Comparison of ENCODE assay signal across 22 cellular contexts in the genomic region with DNA sequence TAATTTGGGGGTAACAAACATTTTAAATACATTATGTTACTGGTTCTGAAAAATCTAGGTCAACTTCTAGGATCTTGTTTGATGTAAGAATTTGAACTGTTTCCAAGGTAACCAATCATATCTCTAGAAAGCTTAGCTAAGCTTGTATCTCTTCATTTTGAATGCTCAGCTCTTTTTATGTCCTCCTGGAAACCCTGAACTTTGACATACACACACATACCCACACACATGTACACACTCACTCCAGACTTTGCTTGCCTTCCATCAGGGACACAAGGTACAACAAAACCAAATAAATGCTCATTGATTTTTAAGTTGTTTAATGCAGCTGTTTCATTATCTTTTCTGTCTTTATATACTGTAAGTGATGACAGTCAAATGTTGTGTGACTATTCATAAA.
DNase-seq lines count a peak whose midpoint lies in the region; ATAC-seq, FAIRE-seq and TF ChIP-seq lines count a peak whose summit lies in the region.
"Had no signal": no experiment of that assay in that cellular context is flagged by ENCODE, and none has a peak within 500 bp of the region (broad histone marks: within the 10 kb centered on the region; RNA-seq: fewer than 3 reads in every experiment).

No MANE protein-coding gene starts in this region.

- FAIRE-seq in A549 (lab: Jason Lieb, UNC) (no peak), islet of Langerhans (lab: Jason Lieb, UNC) (peak; percentile 99)
- FAIRE-seq: D721Med, GM12878, K562 had no signal

- intact Hi-C loops in ascending aorta (cut with DNase I) (no loop called here), uterus (cut with DNase I; ENCODE audit: low total_unique reads) (no loop called here)

- H3K36me3 ChIP-seq in neural cell (ENCODE audit: insufficient read depth, low read length): no peaks in the 10 kb centered on the region
- no peaks in the 10 kb centered on the region for H3K36me3 ChIP-seq in ascending aorta
- H3K36me3 ChIP-seq in uterus: no peaks in the 10 kb centered on the region
- H3K36me3 ChIP-seq: BLaER1, MG63 had no signal

- ATAC-seq in A549: no peak
- ATAC-seq in T-helper 17 cell: peak; percentile 82
- ATAC-seq: GM12878, GM23338, K562, Panc1 had no signal

- H3F3A ChIP-seq in neural cell (ENCODE audit: insufficient read depth, low read length, poor library complexity, severe bottlenecking): no peaks in the 10 kb centered on the region

- H4K20me1 ChIP-seq in neural cell (ENCODE audit: insufficient read depth): no peaks in the 10 kb centered on the region
- H4K20me1 ChIP-seq: BLaER1 had no signal

- POLR2A ChIA-PET in A549 (lab: Yijun Ruan, JAX): no interaction called here

- CTCF ChIA-PET in A549 (lab: Yijun Ruan, JAX): no interaction called here

- TF ChIP-seq EP300 in A549 (IDR thresholded peaks at IDR 0.05) (no peak), neural cell (conservative IDR thresholded peaks at IDR 0.05; ENCODE audit: poor library complexity, severe bottlenecking) (no peak)

- no peak for TF ChIP-seq POLR2A in A549 (IDR thresholded peaks at IDR 0.05; ENCODE audit: low read length)
- no peak for TF ChIP-seq POLR2A in uterus (IDR thresholded peaks at IDR 0.05)

- no peak overlapping the region for H3K4me3 Mint-ChIP-seq in T-helper 17 cell
- H3K4me3 Mint-ChIP-seq: GM23338, H9 had no signal

- H3K4me2 ChIP-seq in A549: no peak overlapping the region
- H3K4me2 ChIP-seq in neural cell (ENCODE audit: low read length): no peak overlapping the region
- H3K4me2 ChIP-seq: BLaER1, GM23338 had no signal

- no peaks in the 10 kb centered on the region for H3K36me3 Mint-ChIP-seq in T-helper 17 cell (ENCODE audit: low read depth)
- H3K36me3 Mint-ChIP-seq: CD4-positive, CD25-positive, alpha-beta regulatory T cell had no signal

- no peak overlapping the region for H2AFZ ChIP-seq in neural cell (ENCODE audit: low read depth, low read length)
- H2AFZ ChIP-seq: GM23338 had no signal

- peaks cover 32% of the 10 kb centered on the region for H3K4me1 Mint-ChIP-seq in T-helper 17 cell
- H3K4me1 Mint-ChIP-seq: GM23338, H9 had no signal

- H3K79me2 ChIP-seq in neural cell (replicated peaks; ENCODE audit: insufficient read depth, low read length): no peaks in the 10 kb centered on the region

- H3K4me3 ChIP-seq in A549 (no peak overlapping the region), neural cell (ENCODE audit: low read length) (no peak overlapping the region), ascending aorta (no peak overlapping the region), uterus (no peak overlapping the region)
- H3K4me3 ChIP-seq: BLaER1, GM12878, GM23338, K562, MG63 had no signal

- peak overlapping the region; percentile 93 for H3K27ac Mint-ChIP-seq in T-helper 17 cell
- H3K27ac Mint-ChIP-seq: GM23338, H9 had no signal

- H3K27me3 ChIP-seq in neural cell (ENCODE audit: insufficient read depth, low read depth, low read length) (no peaks in the 10 kb centered on the region), ascending aorta (no peaks in the 10 kb centered on the region), uterus (no peaks in the 10 kb centered on the region)
- H3K27me3 ChIP-seq: BLaER1, MG63 had no signal

- no peaks in the 10 kb centered on the region for H3K9me2 ChIP-seq in neural cell (ENCODE audit: insufficient read depth, low read length)

- H3K9ac ChIP-seq in neural cell (ENCODE audit: low read length): no peak overlapping the region
- H3K9ac ChIP-seq: BLaER1 had no signal

- H3K27ac ChIP-seq in A549 (no peak overlapping the region), neural cell (ENCODE audit: low read length) (peak overlapping the region; percentile 11), ascending aorta (no peak overlapping the region), uterus (no peak overlapping the region)
- H3K27ac ChIP-seq: BLaER1, RWPE1 had no signal

- H3K9me3 ChIP-seq in A549 (no peaks in the 10 kb centered on the region), T-helper 17 cell (ENCODE audit: control insufficient read depth, low read length, poor library complexity, severe bottlenecking) (no peaks in the 10 kb centered on the region), neural cell (ENCODE audit: low read length) (no peaks in the 10 kb centered on the region), ascending aorta (no peaks in the 10 kb centered on the region), uterus (no peaks in the 10 kb centered on the region)
- H3K9me3 ChIP-seq: BLaER1, MG63 had no signal

- no peak for TF ChIP-seq CTCF in A549 (IDR thresholded peaks at IDR 0.05)
- no peak for TF ChIP-seq CTCF in neural cell (IDR thresholded peaks at IDR 0.05; ENCODE audit: poor library complexity, severe bottlenecking)
- no peak for TF ChIP-seq CTCF in ascending aorta (IDR thresholded peaks at IDR 0.05)
- no peak for TF ChIP-seq CTCF in uterus (IDR thresholded peaks at IDR 0.05)

- no peak for DNase-seq in A549 (ENCODE audit: low read depth in 1 of 2, low spot score in 1 of 2)
- DNase-seq in T-helper 17 cell: no peak
- DNase-seq in SKM-1 treated with dmso at 0.1 percent for 144 hours (lab: John Stamatoyannopoulos, UW; ENCODE audit: unreplicated experiment): no peak
- no peak for DNase-seq in ascending aorta (ENCODE audit: low spot score in 2 of 2)
- DNase-seq in uterus: no peak
- DNase-seq: CD4-positive, CD25-positive, alpha-beta regulatory T cell; GDM1; H9; MG63; NCI-H2029; NCI-H2227 treated with DMSO at 0.1 percent for 48 hours; NCI-H526 treated with DMSO at 0.1 percent for 48 hours; SHP77 had no signal

- H3K27me3 Mint-ChIP-seq in T-helper 17 cell: no peaks in the 10 kb centered on the region

- H3K4me1 ChIP-seq in A549 (no peaks in the 10 kb centered on the region), ascending aorta (no peaks in the 10 kb centered on the region), uterus (no peaks in the 10 kb centered on the region)

- TF ChIP-seq RAD21 in A549 (conservative IDR thresholded peaks at IDR 0.05 in 1 of 2, IDR thresholded peaks at IDR 0.05 in 1 of 2) (no peak), neural cell (conservative IDR thresholded peaks at IDR 0.05) (no peak)

TF ChIP-seq in A549, 52 proteins besides CTCF, POLR2A, EP300 and RAD21:
- TF ChIP-seq MAFK (IDR thresholded peaks at IDR 0.05; ENCODE audit: partially characterized antibody) (peak; percentile 2), KDM1A (IDR thresholded peaks at IDR 0.05; ENCODE audit: low read depth) (no peak), FOXS1 (CRISPR knock-in tag; IDR thresholded peaks at IDR 0.05) (no peak), HEYL (CRISPR knock-in tag; IDR thresholded peaks at IDR 0.05) (no peak), HOXB13 (CRISPR knock-in tag; IDR thresholded peaks at IDR 0.05; ENCODE audit: low read depth) (no peak), MAZ (IDR thresholded peaks at IDR 0.05; ENCODE audit: borderline replicate concordance, low read depth, low read length) (no peak), RNF2 (IDR thresholded peaks at IDR 0.05; ENCODE audit: borderline replicate concordance, low read depth) (no peak)
- TF ChIP-seq, protein P1, sequence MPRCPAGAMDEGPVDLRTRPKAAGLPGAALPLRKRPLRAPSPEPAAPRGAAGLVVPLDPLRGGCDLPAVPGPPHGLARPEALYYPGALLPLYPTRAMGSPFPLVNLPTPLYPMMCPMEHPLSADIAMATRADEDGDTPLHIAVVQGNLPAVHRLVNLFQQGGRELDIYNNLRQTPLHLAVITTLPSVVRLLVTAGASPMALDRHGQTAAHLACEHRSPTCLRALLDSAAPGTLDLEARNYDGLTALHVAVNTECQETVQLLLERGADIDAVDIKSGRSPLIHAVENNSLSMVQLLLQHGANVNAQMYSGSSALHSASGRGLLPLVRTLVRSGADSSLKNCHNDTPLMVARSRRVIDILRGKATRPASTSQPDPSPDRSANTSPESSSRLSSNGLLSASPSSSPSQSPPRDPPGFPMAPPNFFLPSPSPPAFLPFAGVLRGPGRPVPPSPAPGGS (IDR thresholded peaks at IDR 0.05): no peak
- TF ChIP-seq, protein P2, sequence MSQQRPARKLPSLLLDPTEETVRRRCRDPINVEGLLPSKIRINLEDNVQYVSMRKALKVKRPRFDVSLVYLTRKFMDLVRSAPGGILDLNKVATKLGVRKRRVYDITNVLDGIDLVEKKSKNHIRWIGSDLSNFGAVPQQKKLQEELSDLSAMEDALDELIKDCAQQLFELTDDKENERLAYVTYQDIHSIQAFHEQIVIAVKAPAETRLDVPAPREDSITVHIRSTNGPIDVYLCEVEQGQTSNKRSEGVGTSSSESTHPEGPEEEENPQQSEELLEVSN (IDR thresholded peaks at IDR 0.05; ENCODE audit: borderline replicate concordance, low read depth): no peak

TF ChIP-seq in neural cell, 6 proteins besides CTCF, POLR2A, EP300 and RAD21:
- TF ChIP-seq POLR2AphosphoS5 (IDR thresholded peaks at IDR 0.05) (no peak), SMC3 (conservative IDR thresholded peaks at IDR 0.05; ENCODE audit: poor library complexity) (no peak), MXI1 (conservative IDR thresholded peaks at IDR 0.05; ENCODE audit: poor library complexity, severe bottlenecking) (no peak), EZH2 (IDR thresholded peaks at IDR 0.05; ENCODE audit: borderline replicate concordance, insufficient read depth, low read length, poor library complexity, severe bottlenecking) (no peak), TAF1 (IDR thresholded peaks at IDR 0.05; ENCODE audit: low read depth) (no peak)
- TF ChIP-seq, protein P3, sequence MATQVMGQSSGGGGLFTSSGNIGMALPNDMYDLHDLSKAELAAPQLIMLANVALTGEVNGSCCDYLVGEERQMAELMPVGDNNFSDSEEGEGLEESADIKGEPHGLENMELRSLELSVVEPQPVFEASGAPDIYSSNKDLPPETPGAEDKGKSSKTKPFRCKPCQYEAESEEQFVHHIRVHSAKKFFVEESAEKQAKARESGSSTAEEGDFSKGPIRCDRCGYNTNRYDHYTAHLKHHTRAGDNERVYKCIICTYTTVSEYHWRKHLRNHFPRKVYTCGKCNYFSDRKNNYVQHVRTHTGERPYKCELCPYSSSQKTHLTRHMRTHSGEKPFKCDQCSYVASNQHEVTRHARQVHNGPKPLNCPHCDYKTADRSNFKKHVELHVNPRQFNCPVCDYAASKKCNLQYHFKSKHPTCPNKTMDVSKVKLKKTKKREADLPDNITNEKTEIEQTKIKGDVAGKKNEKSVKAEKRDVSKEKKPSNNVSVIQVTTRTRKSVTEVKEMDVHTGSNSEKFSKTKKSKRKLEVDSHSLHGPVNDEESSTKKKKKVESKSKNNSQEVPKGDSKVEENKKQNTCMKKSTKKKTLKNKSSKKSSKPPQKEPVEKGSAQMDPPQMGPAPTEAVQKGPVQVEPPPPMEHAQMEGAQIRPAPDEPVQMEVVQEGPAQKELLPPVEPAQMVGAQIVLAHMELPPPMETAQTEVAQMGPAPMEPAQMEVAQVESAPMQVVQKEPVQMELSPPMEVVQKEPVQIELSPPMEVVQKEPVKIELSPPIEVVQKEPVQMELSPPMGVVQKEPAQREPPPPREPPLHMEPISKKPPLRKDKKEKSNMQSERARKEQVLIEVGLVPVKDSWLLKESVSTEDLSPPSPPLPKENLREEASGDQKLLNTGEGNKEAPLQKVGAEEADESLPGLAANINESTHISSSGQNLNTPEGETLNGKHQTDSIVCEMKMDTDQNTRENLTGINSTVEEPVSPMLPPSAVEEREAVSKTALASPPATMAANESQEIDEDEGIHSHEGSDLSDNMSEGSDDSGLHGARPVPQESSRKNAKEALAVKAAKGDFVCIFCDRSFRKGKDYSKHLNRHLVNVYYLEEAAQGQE (IDR thresholded peaks at IDR 0.05; ENCODE audit: borderline replicate concordance): no peak
